In the genomic region with DNA sequence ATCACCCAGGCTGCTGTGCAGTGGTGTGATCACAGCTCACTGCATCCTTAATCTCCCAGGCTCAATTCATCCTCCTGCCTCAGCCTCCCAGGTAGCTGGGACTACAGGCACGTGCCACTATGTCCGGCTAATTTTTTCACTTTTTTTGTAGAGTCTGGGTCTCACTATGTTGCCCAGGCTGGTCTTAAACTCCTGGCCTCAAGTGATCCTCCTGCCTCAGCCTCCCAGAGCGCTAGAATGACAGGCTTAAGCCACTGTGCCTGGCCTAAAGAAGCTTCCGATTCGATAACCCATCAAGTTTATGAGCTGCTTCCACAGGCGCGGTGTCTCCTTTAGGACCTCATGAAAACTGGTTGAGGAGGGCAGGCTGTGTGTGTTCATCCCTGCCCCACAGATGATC, we compare ENCODE assay signal across 17 cellular contexts. TPM values are rescaled to one million over a fixed set of nuclear protein-coding genes. Genes with fewer than 3 reads are reported as not detected.
DNase-seq lines count a peak whose midpoint lies in the region; ATAC-seq, FAIRE-seq and TF ChIP-seq lines count a peak whose summit lies in the region.
"Had no signal": no experiment of that assay in that cellular context is flagged by ENCODE, and none has a peak within 500 bp of the region (broad histone marks: within the 10 kb centered on the region; RNA-seq: fewer than 3 reads in every experiment).

No MANE protein-coding gene starts in this region.

- in situ Hi-C loops in HepG2 (cut with HindIII; ENCODE audit: extremely low pct_ligation_motif_present, low pct_unique_long_range_greater_than_20kb): no loop called here

- peaks cover 4% of the 10 kb centered on the region; the same call in 1 of the 2 replicates for H4K20me1 ChIP-seq in HepG2 (ENCODE audit: insufficient read depth, low read length)

- no peak overlapping the region for H3K9ac ChIP-seq in HepG2 (ENCODE audit: insufficient read depth, low read depth, low read length)
- H3K9ac ChIP-seq: GM23248, KMS-11 had no signal

- no peaks in the 10 kb centered on the region for H3K27me3 ChIP-seq in HepG2 (ENCODE audit: control insufficient read depth in 1 of 2, insufficient read depth in 2 of 2, low read length in 2 of 2)

- BruUV-seq in HepG2 (replicated peaks; lab: Mats Ljungman, UMichigan): no TSS peak

- peaks cover 28 to 56% of the 10 kb centered on the region in 2 experiments for H3K36me3 ChIP-seq in HepG2 (replicated peaks in 1 of 2; ENCODE audit: control insufficient read depth in 1 of 2, insufficient read depth in 2 of 2, low read length in 2 of 2)

- H2AFZ ChIP-seq in HepG2 (ENCODE audit: low read length): no peak overlapping the region
- H2AFZ ChIP-seq: GM23248 had no signal

- H3K4me1 ChIP-seq in HepG2 (ENCODE audit: insufficient read depth, low read length): peaks cover 50% of the 10 kb centered on the region
- H3K4me1 ChIP-seq: HAP-1 had no signal

- 98% methylated on average over 7 of the region's 7 CpGs for WGBS in HepG2 (ENCODE audit: low lambda C conversion rate)

- H3K4me3 ChIP-seq in HepG2 (replicated peaks in 1 of 3; ENCODE audit: insufficient read depth in 1 of 3, low read depth in 2 of 3, low read length in 3 of 3): no peak overlapping the region
- H3K4me3 ChIP-seq: GM23248, HAP-1 had no signal

- DNase-seq in RWPE1 (ENCODE audit: low spot score) (no peak), HepG2 (ENCODE audit: low spot score) (no peak), posterior vena cava (ENCODE audit: low spot score) (peak; percentile 35), retina (no peak)
- DNase-seq: ACHN; CD4-positive, alpha-beta memory T cell; DMS153; DMS79; GDM1; GM23248 had no signal

- intact Hi-C loops in HepG2 (cut with micrococcal nuclease; ENCODE audit: unreplicated experiment) (loop anchor here (5.0 kb wide), 1 partner anchor 64 kb away; no protein-coding TSS in a partner anchor), posterior vena cava (cut with DNase I) (loop anchor here in 1 of 2 donors (5.0 kb wide), 1 partner anchor 919 kb away; no protein-coding TSS in a partner anchor)

- peaks cover 27% of the 10 kb centered on the region for H3K79me2 ChIP-seq in HepG2 (ENCODE audit: insufficient read depth, low read length)

- H3K27ac ChIP-seq in RWPE1: peak overlapping the region; percentile 87
- H3K27ac ChIP-seq in HepG2 (ENCODE audit: extremely low read length, insufficient read depth, low read length): no peak overlapping the region
- H3K27ac ChIP-seq: GM23248, KMS-11 had no signal

- no peak for TF ChIP-seq POLR2A in HepG2 (IDR thresholded peaks at IDR 0.05; ENCODE audit: insufficient read depth in 1 of 2, low read depth in 2 of 2, low read length in 2 of 2)

- POLR2A ChIA-PET in RWPE1 (lab: Yijun Ruan, JAX; ENCODE audit: low non-redundant PET) (no interaction called here), HepG2 (lab: Yijun Ruan, JAX) (interaction anchor here (0.9 to 10.0 kb wide), 3 partner anchors 13 to 119 kb away, joined by 3 to 252 read pairs (median 3); partner anchors contain the start of genes AMBP and COL27A1)

- TF ChIP-seq CTCF in RWPE1 (conservative IDR thresholded peaks at IDR 0.05; ENCODE audit: low read depth): no peak
- TF ChIP-seq CTCF in HepG2 (CRISPR knock-in tag; IDR thresholded peaks at IDR 0.05): no peak

- no peak for FAIRE-seq in HepG2 (lab: Jason Lieb, UNC)
- FAIRE-seq: A204.1 had no signal

- ATAC-seq in HepG2: no peak
- ATAC-seq in HG03025 (IDR thresholded peaks at IDR 0.05; ENCODE audit: low FRiP score, unreplicated experiment): no peak
- no peak for ATAC-seq in GM21390 (IDR thresholded peaks at IDR 0.05; ENCODE audit: unreplicated experiment)
- ATAC-seq in GM19023 (IDR thresholded peaks at IDR 0.05; ENCODE audit: unreplicated experiment): no peak

- TF ChIP-seq RAD21 in HepG2 (CRISPR knock-in tag; IDR thresholded peaks at IDR 0.05): no peak

- H3K4me2 ChIP-seq in HepG2 (ENCODE audit: low read depth, low read length): no peak overlapping the region
- H3K4me2 ChIP-seq: KMS-11 had no signal

- CTCF ChIA-PET in RWPE1 (lab: Yijun Ruan, JAX): interaction anchor here (0.7 to 2.4 kb wide), 6 partner anchors 7 to 117 kb away, joined by 3 to 9 read pairs (median 4); partner anchors contain the start of gene COL27A1
- CTCF ChIA-PET in HepG2 (lab: Yijun Ruan, JAX; ENCODE audit: low intra/inter-chr PET ratio, low total read pairs): no interaction called here

- TF ChIP-seq EP300 in HepG2 (IDR thresholded peaks at IDR 0.05; ENCODE audit: low read depth in 2 of 2, low read length in 2 of 2): no peak
- TF ChIP-seq EP300 in HepG2 (CRISPR knock-in tag; IDR thresholded peaks at IDR 0.05; ENCODE audit: borderline replicate concordance): no peak

- no peaks in the 10 kb centered on the region for H3K9me3 ChIP-seq in HepG2 (ENCODE audit: low read length)
- H3K9me3 ChIP-seq: HAP-1 had no signal

TF ChIP-seq in HepG2, 621 proteins besides CTCF, POLR2A, EP300 and RAD21:
- TF ChIP-seq ZNF770 (CRISPR knock-in tag; IDR thresholded peaks at IDR 0.05) (peak; percentile 61; the same call in 1 of the 2 replicates), ZNF121 (CRISPR knock-in tag; IDR thresholded peaks at IDR 0.05) (peak; percentile 69), FOXM1 (CRISPR knock-in tag; IDR thresholded peaks at IDR 0.05) (no peak)
- TF ChIP-seq, protein P1, sequence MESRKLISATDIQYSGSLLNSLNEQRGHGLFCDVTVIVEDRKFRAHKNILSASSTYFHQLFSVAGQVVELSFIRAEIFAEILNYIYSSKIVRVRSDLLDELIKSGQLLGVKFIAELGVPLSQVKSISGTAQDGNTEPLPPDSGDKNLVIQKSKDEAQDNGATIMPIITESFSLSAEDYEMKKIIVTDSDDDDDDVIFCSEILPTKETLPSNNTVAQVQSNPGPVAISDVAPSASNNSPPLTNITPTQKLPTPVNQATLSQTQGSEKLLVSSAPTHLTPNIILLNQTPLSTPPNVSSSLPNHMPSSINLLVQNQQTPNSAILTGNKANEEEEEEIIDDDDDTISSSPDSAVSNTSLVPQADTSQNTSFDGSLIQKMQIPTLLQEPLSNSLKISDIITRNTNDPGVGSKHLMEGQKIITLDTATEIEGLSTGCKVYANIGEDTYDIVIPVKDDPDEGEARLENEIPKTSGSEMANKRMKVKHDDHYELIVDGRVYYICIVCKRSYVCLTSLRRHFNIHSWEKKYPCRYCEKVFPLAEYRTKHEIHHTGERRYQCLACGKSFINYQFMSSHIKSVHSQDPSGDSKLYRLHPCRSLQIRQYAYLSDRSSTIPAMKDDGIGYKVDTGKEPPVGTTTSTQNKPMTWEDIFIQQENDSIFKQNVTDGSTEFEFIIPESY (CRISPR knock-in tag; IDR thresholded peaks at IDR 0.05): 0 out of 2 replicates have a peak, but pooled peaks have one; percentile 7

RNA-seq across cellular contexts. Expression of gene COL27A1, which starts 16.2 kb away (rescaled TPM):
- total RNA-seq in HepG2 (2016; rRNA removed; fragmentation: Illumina TruSeq; extraction: Trizol): 13.1 and 71.3 TPM in 2 replicates
- total RNA-seq in HepG2 (2016; cell fraction: cytosol; rRNA removed; fragmentation: Illumina TruSeq; extraction: Trizol; ENCODE audit: low read depth): 24.4 and 27.4 TPM in 2 replicates
- total RNA-seq in HepG2 (2016; cell fraction: insoluble cytoplasmic fraction; rRNA removed; fragmentation: Illumina TruSeq; extraction: Trizol): 11.3 and 76.4 TPM in 2 replicates
- 17.0 and 18.6 TPM in 2 replicates for total RNA-seq in HepG2 (2016; cell fraction: membrane; rRNA removed; fragmentation: Illumina TruSeq; extraction: Trizol)
- total RNA-seq in HepG2 (2016; cell fraction: nucleus; rRNA removed; fragmentation: Illumina TruSeq; extraction: Trizol): 127 and 145 TPM in 2 replicates
- polyA plus RNA-seq in HepG2 (2011; rRNA removed): 89.1 and 105 TPM in 2 replicates
- polyA plus RNA-seq in HepG2 (2011; cell fraction: cytosol; rRNA removed): 8.5 and 16.4 TPM in 2 replicates
- 1,276 and 1,843 TPM in 2 replicates for polyA plus RNA-seq in HepG2 (2011; cell fraction: nucleus; rRNA removed)
- polyA plus RNA-seq in HepG2 (2012): 63.8 and 83.6 TPM in 2 replicates
- polyA plus RNA-seq in HepG2 (2016; cell fraction: cytosol; fragmentation: Illumina TruSeq; extraction: Trizol; ENCODE audit: low read depth): 2.0 and 2.7 TPM in 2 replicates
- polyA plus RNA-seq in HepG2 (2016; cell fraction: insoluble cytoplasmic fraction; fragmentation: Illumina TruSeq; extraction: Trizol; ENCODE audit: low read depth): 13.5 and 15.6 TPM in 2 replicates
- polyA plus RNA-seq in HepG2 (2016; cell fraction: membrane; fragmentation: Illumina TruSeq; extraction: Trizol; ENCODE audit: low read depth): 4.3 and 4.5 TPM in 2 replicates
- polyA plus RNA-seq in HepG2 (2016; cell fraction: nucleus; fragmentation: Illumina TruSeq; extraction: Trizol; ENCODE audit: insufficient read depth, low read depth): 665 and 720 TPM in 2 replicates
- 11.6 and 59.4 TPM in 2 replicates for polyA minus RNA-seq in HepG2 (2011; rRNA and poly(A)+ RNA removed; ENCODE audit: low replicate concordance)
- polyA minus RNA-seq in HepG2 (2011; cell fraction: cytosol; rRNA and poly(A)+ RNA removed): 5.5 and 10.9 TPM in 2 replicates
- polyA minus RNA-seq in HepG2 (2011; cell fraction: nucleus; rRNA and poly(A)+ RNA removed): 155 and 169 TPM in 2 replicates
- 1 to 10 TPM; 6.7 to 8.1 TPM for total RNA-seq in posterior vena cava
- polyA plus RNA-seq: CD14-positive monocyte; CD4-positive, alpha-beta memory T cell had no signal
